ENCODE assay signal across 8 cellular contexts in genomic region chr20:6122873-6123649, GRCh38. TPM values are rescaled to one million over a fixed set of nuclear protein-coding genes. Genes with fewer than 3 reads are reported as not detected.
DNase-seq lines count a peak whose midpoint lies in the region; ATAC-seq and TF ChIP-seq lines count a peak whose summit lies in the region.

A gene with protein sequence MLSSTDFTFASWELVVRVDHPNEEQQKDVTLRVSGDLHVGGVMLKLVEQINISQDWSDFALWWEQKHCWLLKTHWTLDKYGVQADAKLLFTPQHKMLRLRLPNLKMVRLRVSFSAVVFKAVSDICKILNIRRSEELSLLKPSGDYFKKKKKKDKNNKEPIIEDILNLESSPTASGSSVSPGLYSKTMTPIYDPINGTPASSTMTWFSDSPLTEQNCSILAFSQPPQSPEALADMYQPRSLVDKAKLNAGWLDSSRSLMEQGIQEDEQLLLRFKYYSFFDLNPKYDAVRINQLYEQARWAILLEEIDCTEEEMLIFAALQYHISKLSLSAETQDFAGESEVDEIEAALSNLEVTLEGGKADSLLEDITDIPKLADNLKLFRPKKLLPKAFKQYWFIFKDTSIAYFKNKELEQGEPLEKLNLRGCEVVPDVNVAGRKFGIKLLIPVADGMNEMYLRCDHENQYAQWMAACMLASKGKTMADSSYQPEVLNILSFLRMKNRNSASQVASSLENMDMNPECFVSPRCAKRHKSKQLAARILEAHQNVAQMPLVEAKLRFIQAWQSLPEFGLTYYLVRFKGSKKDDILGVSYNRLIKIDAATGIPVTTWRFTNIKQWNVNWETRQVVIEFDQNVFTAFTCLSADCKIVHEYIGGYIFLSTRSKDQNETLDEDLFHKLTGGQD (minus strand): TSS chr20:6123030. CDS start chr20:6119554, 3,476 bp downstream.

- peaks cover 0 to 8% (median 0%) of the 10 kb centered on the region in 6 donors for H3K9me3 Mint-ChIP-seq in immature natural killer cell

- DNase-seq in AG09319 (ENCODE audit: extremely low read depth, low read depth) (peak; percentile 18), HS-5 (ENCODE audit: low read depth) (peak; percentile 49), RPMI7951 (ENCODE audit: low read depth) (peak; percentile 90), breast epithelium (ENCODE audit: low spot score in 2 of 2) (peak in 1 of 2 donors; percentile 55), immature natural killer cell (no peak), NCI-H1048 (lab: John Stamatoyannopoulos, UW) (no peak)
- peak; percentile 17 for DNase-seq in stimulated activated CD4-positive, alpha-beta T cell treated with anti-CD3 and anti-CD28 coated beads, Interleukin-12 subunit alpha, Interleukin-12 subunit beta, amount 100 ng/mL, for 4 hours

- peaks cover 0 to 19% (median 11%) of the 10 kb centered on the region in 3 donors for H3K27me3 Mint-ChIP-seq in immature natural killer cell (ENCODE audit: low read depth in 3 of 3)

- no peaks in the 10 kb centered on the region for H3K27me3 ChIP-seq in breast epithelium

- no peaks in the 10 kb centered on the region for H3K36me3 Mint-ChIP-seq in immature natural killer cell

- TF ChIP-seq CTCF in AG09319 (IDR thresholded peaks at IDR 0.05; ENCODE audit: low read depth, low read length) (peak; percentile 19), breast epithelium (IDR thresholded peaks at IDR 0.05) (no peak)

- H3K4me3 Mint-ChIP-seq in immature natural killer cell, result peak within 1 kb of the TSS in 4 of 5 donors; percentile 3 to 42 (median 40)

- intact Hi-C loops in breast epithelium (cut with DNase I; ENCODE audit: low total_unique reads), result no loop called here

- H3K4me3 ChIP-seq in breast epithelium, result peak within 1 kb of the TSS; percentile 38 to 66 (median 56)

- H3K4me1 Mint-ChIP-seq in immature natural killer cell, result peaks cover 3 to 5% of the 10 kb centered on the region in 2 donors

- TF ChIP-seq POLR2A in breast epithelium (IDR thresholded peaks at IDR 0.05), result no peak

- H3K9me3 ChIP-seq in breast epithelium, result no peaks in the 10 kb centered on the region

- peak within 1 kb of the TSS; percentile 33 to 45 for H3K27ac ChIP-seq in breast epithelium

- no peaks in the 10 kb centered on the region for H3K36me3 ChIP-seq in breast epithelium

- ATAC-seq in GM18868 (IDR thresholded peaks at IDR 0.05; ENCODE audit: unreplicated experiment), result peak; percentile 75

- H3K4me1 ChIP-seq in breast epithelium, result no peaks in the 10 kb centered on the region

- H3K27ac Mint-ChIP-seq in immature natural killer cell, result no peak within 1 kb of the TSS

RNA-seq across cellular contexts. Expression of the gene that starts here (rescaled TPM):
- 5.7 and 6.4 TPM in 2 replicates for total RNA-seq in RPMI7951 (2014; rRNA removed; shearing (Covaris generic))
- total RNA-seq in breast epithelium, result 1 to 10 TPM in 1 of 3 donors, under 1 TPM in 2; under 0.01 to 2.0 (median 0.98) TPM
- polyA plus RNA-seq in immature natural killer cell, result not detected

Comparison
In these comparisons a context has a peak if more than half of its experiments do, and no peak if none do; other contexts are left out.
1. DNase-seq: peak in AG09319 (single experiment), HS-5 (single experiment), RPMI7951 (single experiment) and stimulated activated CD4-positive, alpha-beta T cell treated with anti-CD3 and anti-CD28 coated beads, Interleukin-12 subunit alpha, Interleukin-12 subunit beta, amount 100 ng/mL, for 4 hours (single experiment); none in immature natural killer cell (0 of 3) and NCI-H1048 (single experiment).